Comparison of ENCODE assay signal across 1 cellular context in the genomic region with DNA sequence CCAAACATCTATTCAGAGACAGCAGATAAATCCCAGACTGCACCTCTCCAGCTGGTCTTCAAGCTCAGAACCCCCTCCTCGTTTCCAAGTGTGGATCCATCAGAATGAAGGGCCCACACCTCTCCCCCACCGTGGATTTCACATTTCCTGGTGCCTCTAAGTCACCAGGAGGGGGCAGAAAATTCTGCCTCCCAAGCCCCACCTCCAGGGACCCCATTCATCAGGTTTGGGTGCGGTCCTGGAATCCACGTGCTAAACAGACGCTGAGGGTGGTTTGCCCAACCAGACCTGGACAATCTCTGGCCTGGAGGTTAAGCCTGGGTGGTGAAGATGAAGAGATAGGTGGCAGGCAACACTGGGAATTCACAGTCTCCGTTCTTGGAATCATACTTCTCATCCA.
TF ChIP-seq lines count a peak whose summit lies in the region.

No MANE protein-coding gene starts in this region.

TF ChIP-seq in HCT116, 20 proteins besides CTCF, POLR2A, EP300 and RAD21 (continued from another document):
- no peak for TF ChIP-seq ZBTB33 (IDR thresholded peaks at IDR 0.05; ENCODE audit: extremely low read depth, insufficient replicate concordance, low read length)
- TF ChIP-seq JUND (IDR thresholded peaks at IDR 0.05) = no peak
- TF ChIP-seq MAX (IDR thresholded peaks at IDR 0.05) = no peak
- no peak for TF ChIP-seq POLR2AphosphoS5 (IDR thresholded peaks at IDR 0.05; ENCODE audit: low read depth, low read length)
